16 cellular contexts compared by ENCODE assay signal in genomic region chr10:78292987-78293865, GRCh38.
DNase-seq lines count a peak whose midpoint lies in the region; ATAC-seq and TF ChIP-seq lines count a peak whose summit lies in the region.
"Had no signal": no experiment of that assay in that cellular context is flagged by ENCODE, and none has a peak within 500 bp of the region (broad histone marks: within the 10 kb centered on the region; RNA-seq: fewer than 3 reads in every experiment).

No MANE protein-coding gene starts in this region.

- no peaks in the 10 kb centered on the region for H3K9me3 ChIP-seq in BLaER1 treated with 17β-estradiol and CSF1 and Interleukin-3, amounts not matched to agents 10 nM and 100 nM (replicated peaks in 1 of 11)

- intact Hi-C loops in left ventricle myocardium superior (cut with micrococcal nuclease) = no loop called here

- H3K9me3 Mint-ChIP-seq in activated T-cell treated with anti-CD3 and anti-CD28 coated beads, Interleukin-2, amount 50 U/mL, for 24 hours = no peaks in the 10 kb centered on the region
- H3K9me3 Mint-ChIP-seq: activated naive CD8-positive, alpha-beta T cell treated with anti-CD3 and anti-CD28 coated beads, Interleukin-2, amount 10 ng/mL, durations not matched to agents 7 days and 5 days; effector memory CD8-positive, alpha-beta T cell; naive thymus-derived CD4-positive, alpha-beta T cell; T-helper 2 cell treated with Interferon-gamma antibody and Interleukin-4, amounts not matched to agents 5 μg/mL and 100 μg/mL, for 36 hours had no signal

- 0 out of 22 replicates have a peak overlapping the region, but pooled peaks of 1 of the 11 experiments have one; percentile 4 for H3K9ac ChIP-seq in BLaER1 treated with 17β-estradiol and CSF1 and Interleukin-3, amounts not matched to agents 10 nM and 100 nM

- no peak overlapping the region for H3K4me3 Mint-ChIP-seq in activated T-cell treated with anti-CD3 and anti-CD28 coated beads, Interleukin-2, amount 50 U/mL, for 24 hours
- H3K4me3 Mint-ChIP-seq: activated naive CD8-positive, alpha-beta T cell treated with anti-CD3 and anti-CD28 coated beads, Interleukin-2, amount 10 ng/mL, durations not matched to agents 7 days and 5 days; effector memory CD8-positive, alpha-beta T cell; naive thymus-derived CD4-positive, alpha-beta T cell; T-helper 2 cell treated with Interferon-gamma antibody and Interleukin-4, amounts not matched to agents 5 μg/mL and 100 μg/mL, for 36 hours had no signal

- H3K4me1 ChIP-seq in BLaER1 treated with 17β-estradiol and CSF1 and Interleukin-3, amounts not matched to agents 10 nM and 100 nM = peaks cover 7 to 33% (median 13%) of the 10 kb centered on the region in 10 experiments; a peak in 18 of 20 replicates

- H3K27ac Mint-ChIP-seq in activated T-cell treated with anti-CD3 and anti-CD28 coated beads, Interleukin-2, amount 50 U/mL, for 24 hours = no peak overlapping the region
- H3K27ac Mint-ChIP-seq: activated naive CD8-positive, alpha-beta T cell treated with anti-CD3 and anti-CD28 coated beads, Interleukin-2, amount 10 ng/mL, durations not matched to agents 7 days and 5 days; effector memory CD8-positive, alpha-beta T cell; naive thymus-derived CD4-positive, alpha-beta T cell; T-helper 2 cell treated with Interferon-gamma antibody and Interleukin-4, amounts not matched to agents 5 μg/mL and 100 μg/mL, for 36 hours had no signal

- no peaks in the 10 kb centered on the region for H3K27me3 ChIP-seq in BLaER1 treated with 17β-estradiol and CSF1 and Interleukin-3, amounts not matched to agents 10 nM and 100 nM

- H3K4me2 ChIP-seq in BLaER1 treated with 17β-estradiol and CSF1 and Interleukin-3, amounts not matched to agents 10 nM and 100 nM = peak overlapping the region in 8 of 11 experiments; percentile 11 to 73 (median 39); a peak in 8 of 22 replicates

- TF ChIP-seq CTCF in choroid plexus epithelial cell (conservative IDR thresholded peaks at IDR 0.05; ENCODE audit: low read depth, low read length) = no peak

- no peaks in the 10 kb centered on the region for H3K27me3 Mint-ChIP-seq in activated T-cell treated with anti-CD3 and anti-CD28 coated beads, Interleukin-2, amount 50 U/mL, for 24 hours
- H3K27me3 Mint-ChIP-seq: effector memory CD8-positive, alpha-beta T cell had no signal

- H3K27ac ChIP-seq in BLaER1 treated with 17β-estradiol and CSF1 and Interleukin-3, amounts not matched to agents 10 nM and 100 nM = no peak overlapping the region

- H3K36me3 ChIP-seq in BLaER1 treated with 17β-estradiol and CSF1 and Interleukin-3, amounts not matched to agents 10 nM and 100 nM = no peaks in the 10 kb centered on the region

- no peaks in the 10 kb centered on the region for H3K4me1 Mint-ChIP-seq in activated T-cell treated with anti-CD3 and anti-CD28 coated beads, Interleukin-2, amount 50 U/mL, for 24 hours (ENCODE audit: low read depth)
- H3K4me1 Mint-ChIP-seq: activated naive CD8-positive, alpha-beta T cell treated with anti-CD3 and anti-CD28 coated beads, Interleukin-2, amount 10 ng/mL, durations not matched to agents 7 days and 5 days had no signal

- peak; percentile 47 for DNase-seq in NCI-H2196 (lab: John Stamatoyannopoulos, UW; ENCODE audit: unreplicated experiment)
- peak; percentile 9 for DNase-seq in choroid plexus epithelial cell (ENCODE audit: low read depth)
- DNase-seq in myocyte (ENCODE audit: low read depth) = peak; percentile 84
- DNase-seq in left ventricle myocardium superior = no peak
- DNase-seq in activated T-cell treated with anti-CD3 and anti-CD28 coated beads, Interleukin-2, amount 50 U/mL, for 24 hours = no peak
- DNase-seq: activated CD8-positive, alpha-beta memory T cell treated with anti-CD3 and anti-CD28 coated beads for 24 hours; activated naive CD8-positive, alpha-beta T cell treated with anti-CD3 and anti-CD28 coated beads, Interleukin-2, amount 10 ng/mL, durations not matched to agents 7 days and 5 days; effector memory CD8-positive, alpha-beta T cell; GOT3; hippocampal formation; naive thymus-derived CD4-positive, alpha-beta T cell; stimulated activated naive CD8-positive, alpha-beta T cell treated with anti-CD3 and anti-CD28 coated beads, Interleukin-15, Interleukin-2, amounts not matched to agents 100 U/mL and 50 U/mL, for 24 hours had no signal

- H3K4me3 ChIP-seq in BLaER1 treated with 17β-estradiol and CSF1 and Interleukin-3, amounts not matched to agents 10 nM and 100 nM = no peak overlapping the region
- no peak overlapping the region for H3K4me3 ChIP-seq in choroid plexus epithelial cell (ENCODE audit: low read depth, low read length)

- no peaks in the 10 kb centered on the region for H4K20me1 ChIP-seq in BLaER1 treated with 17β-estradiol and CSF1 and Interleukin-3, amounts not matched to agents 10 nM and 100 nM

- no peak for ATAC-seq in GM21717 (IDR thresholded peaks at IDR 0.05; ENCODE audit: unreplicated experiment)
- no peak for ATAC-seq in HG03439 (IDR thresholded peaks at IDR 0.05; ENCODE audit: unreplicated experiment)
- ATAC-seq in left ventricle myocardium superior = no peak
- ATAC-seq: effector memory CD8-positive, alpha-beta T cell; naive thymus-derived CD4-positive, alpha-beta T cell; stimulated activated naive CD8-positive, alpha-beta T cell treated with anti-CD3 and anti-CD28 coated beads, Interleukin-15, Interleukin-2, amounts not matched to agents 100 U/mL and 50 U/mL, for 24 hours had no signal

- H3K36me3 Mint-ChIP-seq in activated T-cell treated with anti-CD3 and anti-CD28 coated beads, Interleukin-2, amount 50 U/mL, for 24 hours (ENCODE audit: low read depth) = no peaks in the 10 kb centered on the region
- H3K36me3 Mint-ChIP-seq: activated naive CD8-positive, alpha-beta T cell treated with anti-CD3 and anti-CD28 coated beads, Interleukin-2, amount 10 ng/mL, durations not matched to agents 7 days and 5 days; naive thymus-derived CD4-positive, alpha-beta T cell had no signal

Comparison
In these comparisons a context has a peak if more than half of its experiments do, and no peak if none do; other contexts are left out.
1. DNase-seq: peak in NCI-H2196 (single experiment), choroid plexus epithelial cell (single experiment) and myocyte (single experiment); none in left ventricle myocardium superior (single experiment) and activated T-cell treated with anti-CD3 and anti-CD28 coated beads, Interleukin-2, amount 50 U/mL, for 24 hours (single experiment).